Comparison of ENCODE assay signal across 16 cellular contexts in the genomic region with DNA sequence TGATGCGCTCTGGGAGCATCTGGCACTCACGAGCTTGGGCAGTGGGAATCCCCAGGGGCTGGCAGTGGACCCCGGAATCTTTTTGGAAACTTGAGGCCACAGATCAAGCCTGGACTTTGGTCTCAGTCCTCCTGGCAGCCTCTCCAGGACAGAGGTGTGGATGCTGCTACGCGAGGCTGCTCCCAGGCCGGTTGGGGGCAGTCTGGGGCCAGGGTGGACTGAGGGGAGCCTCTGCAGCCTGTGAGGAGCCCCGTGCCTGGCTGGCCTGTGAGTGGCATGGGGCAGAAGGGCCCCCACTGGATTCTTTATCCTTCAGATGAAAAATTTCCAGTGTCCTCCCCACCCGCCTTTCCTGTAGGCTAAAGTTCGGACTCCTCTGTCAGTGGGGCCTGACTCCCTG. TPM values are rescaled to one million over a fixed set of nuclear protein-coding genes. Genes with fewer than 3 reads are reported as not detected.
DNase-seq lines count a peak whose midpoint lies in the region; ATAC-seq and TF ChIP-seq lines count a peak whose summit lies in the region.
"Had no signal": no experiment of that assay in that cellular context is flagged by ENCODE, and none has a peak within 500 bp of the region (broad histone marks: within the 10 kb centered on the region; RNA-seq: fewer than 3 reads in every experiment).

No MANE protein-coding gene starts in this region.

- H3K27ac ChIP-seq in hepatocyte (no peak overlapping the region), prostate gland (peak overlapping the region; percentile 70 to 72)

- no peak overlapping the region for H3K4me2 ChIP-seq in hepatocyte

- H3K9me2 ChIP-seq in hepatocyte (replicated peaks; ENCODE audit: insufficient read depth), result no peaks in the 10 kb centered on the region
- H3K9me2 ChIP-seq: SK-N-SH had no signal

- no peaks in the 10 kb centered on the region for H3K27me3 ChIP-seq in hepatocyte
- no peaks in the 10 kb centered on the region for H3K27me3 ChIP-seq in prostate gland (replicated peaks; ENCODE audit: insufficient read depth)

- TF ChIP-seq POLR2A in prostate gland (IDR thresholded peaks at IDR 0.05), result no peak

- no peak overlapping the region for H2AFZ ChIP-seq in hepatocyte

- H3K79me2 ChIP-seq in hepatocyte, result no peaks in the 10 kb centered on the region

- H3K36me3 ChIP-seq in hepatocyte (replicated peaks; ENCODE audit: insufficient read depth, low read depth), result no peaks in the 10 kb centered on the region
- H3K36me3 ChIP-seq in prostate gland, result no peaks in the 10 kb centered on the region

- intact Hi-C loops in prostate gland (cut with DNase I), result loop anchor here (1.0 to 5.0 kb wide), 2 partner anchors 26 to 47 kb away; no protein-coding TSS in a partner anchor

- ATAC-seq in GM21381 (IDR thresholded peaks at IDR 0.05; ENCODE audit: unreplicated experiment), result no peak
- ATAC-seq in GM19467 (IDR thresholded peaks at IDR 0.05; ENCODE audit: unreplicated experiment), result no peak
- ATAC-seq: activated naive CD4-positive, alpha-beta T cell treated with anti-CD3 and anti-CD28 coated beads, Interleukin-2, amount 50 U/mL, for 72 hours had no signal

- H3K4me3 ChIP-seq in choroid plexus epithelial cell (ENCODE audit: low read depth, low read length) (no peak overlapping the region), hepatocyte (no peak overlapping the region), prostate gland (no peak overlapping the region)

- TF ChIP-seq CTCF in choroid plexus epithelial cell (conservative IDR thresholded peaks at IDR 0.05; ENCODE audit: low read depth, low read length), result peak; percentile 30
- peak; percentile 20 for TF ChIP-seq CTCF in hepatocyte (IDR thresholded peaks at IDR 0.05; ENCODE audit: poor library complexity)
- peak in 1 of 4 experiments; percentile 15 for TF ChIP-seq CTCF in prostate gland (IDR thresholded peaks at IDR 0.05)

- no peaks in the 10 kb centered on the region for H4K20me1 ChIP-seq in hepatocyte (ENCODE audit: insufficient read depth, poor library complexity, severe bottlenecking)

- H3K4me1 ChIP-seq in hepatocyte (ENCODE audit: insufficient read depth), result peaks cover 32% of the 10 kb centered on the region
- H3K4me1 ChIP-seq in prostate gland (replicated peaks), result no peaks in the 10 kb centered on the region

- 73% methylated on average over 7 of the region's 9 CpGs for WGBS in hepatocyte (ENCODE audit: low lambda C conversion rate, missing lambda C conversion rate)
- WGBS in prostate gland, result 82% methylated on average over 9 of the region's 9 CpGs

- DNase-seq in ELF-1 (ENCODE audit: low read depth, low spot score) (peak; percentile 44), choroid plexus epithelial cell (ENCODE audit: low read depth) (no peak), hepatocyte (ENCODE audit: low spot score) (no peak), prostate gland (ENCODE audit: low spot score) (no peak), GOT3 (lab: John Stamatoyannopoulos, UW) (no peak), GDM1 (lab: John Stamatoyannopoulos, UW) (no peak)
- DNase-seq: DMS79; NCI-H2107; NK-92 treated with Interleukin-12 subunit alpha and Interleukin-12 subunit beta, amount 100 ng/mL, for 24 hours; occipital lobe; SK-N-SH; stimulated activated CD8-positive, alpha-beta memory T cell treated with anti-CD3 and anti-CD28 coated beads, Interleukin-4, amount 100 ng/mL, for 48 hours had no signal

- no peaks in the 10 kb centered on the region for H3K9me3 ChIP-seq in hepatocyte (ENCODE audit: low read depth)
- no peaks in the 10 kb centered on the region for H3K9me3 ChIP-seq in prostate gland
- H3K9me3 ChIP-seq: SK-N-SH had no signal

RNA-seq across cellular contexts. Expression of a gene that starts 12.7 kb away (rescaled TPM):
- 103 and 114 TPM in 2 replicates for total RNA-seq in hepatocyte
- polyA plus RNA-seq in hepatocyte, result 58.5 and 60.9 TPM in 2 replicates
- total RNA-seq in prostate gland, result 1,000 to 10,000 TPM; 1,584 to 1,742 TPM
- total RNA-seq: activated naive CD4-positive, alpha-beta T cell treated with anti-CD3 and anti-CD28 coated beads, Interleukin-2, amount 50 U/mL, for 72 hours; M059J had no signal

RNA-seq across cellular contexts. Expression of a gene that starts 17.7 kb away (rescaled TPM):
- 53.5 and 72.0 TPM in 2 replicates for total RNA-seq in hepatocyte
- 79.0 and 87.7 TPM in 2 replicates for polyA plus RNA-seq in hepatocyte
- total RNA-seq in prostate gland, result 10 to 100 TPM; 54.1 to 82.4 TPM

RNA-seq across cellular contexts. Expression of a gene that starts 29.2 kb away (rescaled TPM):
- total RNA-seq in hepatocyte, result 21.1 and 21.6 TPM in 2 replicates
- 35.8 and 40.0 TPM in 2 replicates for polyA plus RNA-seq in hepatocyte
- total RNA-seq in prostate gland, result 10 to 100 TPM; 30.7 to 53.4 TPM

Comparison
In these comparisons a context has a peak if more than half of its experiments do, and no peak if none do; other contexts are left out.
1. RNA of a gene that starts 12.7 kb away (total RNA-seq): 1,584 to 1,742 TPM in prostate gland; 103 to 114 TPM in hepatocyte; every median in the first group is over 10 times any median in the second.